23 cellular contexts compared by ENCODE assay signal in the genomic region with DNA sequence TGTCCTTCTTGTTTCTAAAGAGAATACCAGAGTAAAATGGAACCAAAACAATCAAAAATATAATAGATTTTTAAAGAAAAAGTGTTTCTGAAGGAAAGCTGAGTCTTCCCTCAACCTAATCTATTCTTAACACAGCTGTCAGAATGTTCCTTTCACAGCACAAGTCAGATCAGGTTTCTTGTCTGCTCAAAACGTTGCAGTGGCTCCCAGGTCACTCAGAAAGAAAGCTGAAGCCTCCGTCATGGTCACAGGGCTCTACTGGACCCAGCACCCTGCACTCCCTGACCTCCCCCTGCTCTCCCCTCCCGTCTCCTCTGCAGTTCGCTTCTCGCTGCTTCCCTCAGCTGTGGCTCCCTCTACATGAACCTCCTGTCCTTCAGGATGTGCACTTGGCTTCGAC.
"Had no signal": no experiment of that assay in that cellular context is flagged by ENCODE, and none has a peak within 500 bp of the region (broad histone marks: within the 10 kb centered on the region; RNA-seq: fewer than 3 reads in every experiment).

No MANE protein-coding gene starts in this region.

- FAIRE-seq: HepG2, K562 had no signal

- H3K9ac ChIP-seq: KMS-11, SK-N-SH had no signal

- H3K4me3 ChIP-seq: K562 had no signal

- H3K27ac ChIP-seq: KMS-11, RWPE1 had no signal

- H3K9me3 ChIP-seq: SK-N-SH had no signal

- DNase-seq: Kasumi-1, MM.1S, NCI-H1092 treated with DMSO at 0.1 percent for 48 hours, NCI-H1436, NCI-H187, NCI-H2029, NCI-H2081 treated with DMSO at 0.1 percent for 48 hours, NCI-H2171, NCI-H226, NCI-H446, NCI-H510A, NCI-H524 treated with DMSO at 0.1 percent for 48 hours, NCI-H69, PC-3, SHP77, SK-N-SH, SW 1271, T-cell had no signal

- ATAC-seq: HepG2, K562, Panc1, PC-3, T-cell had no signal

- H3K4me2 ChIP-seq: KMS-11, SK-N-SH had no signal
